ENCODE assay signal across 12 cellular contexts in the genomic region with DNA sequence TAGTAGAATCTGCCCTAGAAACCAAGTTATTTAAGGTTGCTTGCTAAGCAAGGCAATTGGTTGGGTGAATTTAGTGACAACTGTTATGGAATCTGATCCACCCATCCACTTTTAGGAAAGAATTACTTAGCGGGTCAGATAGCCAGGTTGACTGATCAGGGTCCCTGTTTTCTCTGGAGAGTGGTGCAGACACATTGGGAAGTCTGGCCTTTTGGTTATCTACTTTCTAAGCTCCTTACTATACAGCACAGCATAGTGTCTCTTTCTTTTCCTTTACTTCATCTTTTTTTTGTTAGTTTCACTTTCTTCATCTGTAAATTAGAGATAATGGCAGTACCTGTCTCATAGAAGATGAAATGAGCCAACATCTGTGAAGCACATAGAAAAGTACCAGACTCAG. TPM values are rescaled to one million over a fixed set of nuclear protein-coding genes. Genes with fewer than 3 reads are reported as not detected.
DNase-seq lines count a peak whose midpoint lies in the region; ATAC-seq, FAIRE-seq and TF ChIP-seq lines count a peak whose summit lies in the region.
"Had no signal": no experiment of that assay in that cellular context is flagged by ENCODE, and none has a peak within 500 bp of the region (broad histone marks: within the 10 kb centered on the region; RNA-seq: fewer than 3 reads in every experiment).

No MANE protein-coding gene starts in this region.

- intact Hi-C loops in CD4-positive, alpha-beta T cell (cut with DNase I, micrococcal nuclease), result loop anchor here in 1 of 2 experiments (10.0 kb wide), 2 partner anchors 215 to 1665 kb away; partner anchors contain the start of gene AFF1
- intact Hi-C loops in esophagus muscularis mucosa (cut with DNase I), result no loop called here
- intact Hi-C loops in prostate gland (cut with DNase I), result loop anchor here (10.0 kb wide), 1 partner anchor 305 kb away; no protein-coding TSS in a partner anchor

- H3K9me3 Mint-ChIP-seq in CD4-positive, alpha-beta T cell, result no peaks in the 10 kb centered on the region

- no peak overlapping the region for H3K4me3 ChIP-seq in RWPE2 (ENCODE audit: severe bottlenecking)
- peak overlapping the region in 2 of 4 donors; percentile 16 to 24 for H3K4me3 ChIP-seq in esophagus muscularis mucosa
- no peak overlapping the region for H3K4me3 ChIP-seq in prostate gland
- H3K4me3 ChIP-seq in BE2C (ENCODE audit: low read depth, low read length), result no peak overlapping the region

- H3K27ac ChIP-seq in CD4-positive, alpha-beta T cell (ENCODE audit: low read depth, low read length), result no peak overlapping the region
- peak overlapping the region; percentile 100 for H3K27ac ChIP-seq in RWPE2 (ENCODE audit: poor library complexity, severe bottlenecking)
- peak overlapping the region; percentile 58 to 65 (median 62) for H3K27ac ChIP-seq in esophagus muscularis mucosa (replicated peaks in 1 of 4)
- H3K27ac ChIP-seq in prostate gland, result peak overlapping the region; percentile 71 to 80

- peaks cover 64% of the 10 kb centered on the region for H3K36me3 ChIP-seq in RWPE2 (ENCODE audit: low read depth)
- H3K36me3 ChIP-seq in esophagus muscularis mucosa, result peaks cover 0 to 20% (median 14%) of the 10 kb centered on the region in 4 donors
- H3K36me3 ChIP-seq in prostate gland, result no peaks in the 10 kb centered on the region
- H3K36me3 ChIP-seq in BE2C, result no peaks in the 10 kb centered on the region

- CTCF ChIA-PET in CD4-positive, alpha-beta T cell (lab: Charles Lee), result interaction anchor here (1.3 to 1.8 kb wide), 4 partner anchors 8 to 78 kb away, joined by 3 to 7 read pairs (median 4); no protein-coding TSS in a partner anchor

- H3K27me3 Mint-ChIP-seq in CD4-positive, alpha-beta T cell, result no peaks in the 10 kb centered on the region

- H3K4me3 Mint-ChIP-seq in CD4-positive, alpha-beta T cell, result peak overlapping the region; percentile 79

- no peaks in the 10 kb centered on the region for H3K9me3 ChIP-seq in CD4-positive, alpha-beta T cell (ENCODE audit: control insufficient read depth, low read length)
- no peaks in the 10 kb centered on the region for H3K9me3 ChIP-seq in RWPE2 (ENCODE audit: severe bottlenecking)
- H3K9me3 ChIP-seq in esophagus muscularis mucosa, result no peaks in the 10 kb centered on the region
- no peaks in the 10 kb centered on the region for H3K9me3 ChIP-seq in prostate gland
- H3K9me3 ChIP-seq in BE2C, result no peaks in the 10 kb centered on the region

- TF ChIP-seq CTCF in CD4-positive, alpha-beta T cell (IDR thresholded peaks at IDR 0.05), result no peak
- TF ChIP-seq CTCF in RWPE2 (IDR thresholded peaks at IDR 0.05; ENCODE audit: poor library complexity, severe bottlenecking), result no peak
- TF ChIP-seq CTCF in esophagus muscularis mucosa (IDR thresholded peaks at IDR 0.05), result no peak
- no peak for TF ChIP-seq CTCF in prostate gland (IDR thresholded peaks at IDR 0.05)
- no peak for TF ChIP-seq CTCF in BE2C (IDR thresholded peaks at IDR 0.05; ENCODE audit: low read depth, low read length)

- peaks cover 79% of the 10 kb centered on the region for H3K36me3 Mint-ChIP-seq in CD4-positive, alpha-beta T cell (ENCODE audit: low read depth)

- H3K4me1 ChIP-seq in RWPE2 (ENCODE audit: insufficient read depth, poor library complexity, severe bottlenecking), result peaks cover 61% of the 10 kb centered on the region
- H3K4me1 ChIP-seq in esophagus muscularis mucosa, result peaks cover 38 to 67% (median 56%) of the 10 kb centered on the region in 4 donors
- peaks cover 15% of the 10 kb centered on the region for H3K4me1 ChIP-seq in prostate gland (replicated peaks)
- H3K4me1 ChIP-seq in BE2C, result peaks cover 5% of the 10 kb centered on the region

- WGBS in esophagus muscularis mucosa, result 44% methylated on average over 1 of the region's 1 CpG
- WGBS in prostate gland, result 16% methylated on average over 1 of the region's 1 CpG

- H3K27ac Mint-ChIP-seq in CD4-positive, alpha-beta T cell, result peak overlapping the region; percentile 77

- no peak for TF ChIP-seq EP300 in esophagus muscularis mucosa (IDR thresholded peaks at IDR 0.05)

- FAIRE-seq in GM12891 (lab: Jason Lieb, UNC), result no peak

- H3K27me3 ChIP-seq in CD4-positive, alpha-beta T cell (ENCODE audit: control insufficient read depth, insufficient read depth, low read length), result no peaks in the 10 kb centered on the region
- H3K27me3 ChIP-seq in RWPE2 (ENCODE audit: insufficient read depth, poor library complexity, severe bottlenecking), result no peaks in the 10 kb centered on the region
- no peaks in the 10 kb centered on the region for H3K27me3 ChIP-seq in esophagus muscularis mucosa
- H3K27me3 ChIP-seq in prostate gland (replicated peaks; ENCODE audit: insufficient read depth), result no peaks in the 10 kb centered on the region
- no peaks in the 10 kb centered on the region for H3K27me3 ChIP-seq in BE2C

- POLR2A ChIA-PET in CD4-positive, alpha-beta T cell (lab: Charles Lee), result interaction anchor here (5.8 kb wide), 1 partner anchor 12 kb away, joined by 67 read pairs; no protein-coding TSS in a partner anchor

- ATAC-seq in CD4-positive, alpha-beta T cell (ENCODE audit: poor library complexity), result peak; percentile 54
- ATAC-seq in RWPE2 (ENCODE audit: low read depth), result peak; percentile 19

- TF ChIP-seq POLR2A in esophagus muscularis mucosa (IDR thresholded peaks at IDR 0.05; ENCODE audit: low read depth) (no peak), prostate gland (IDR thresholded peaks at IDR 0.05) (no peak), GM12891 (IDR thresholded peaks at IDR 0.05; ENCODE audit: low read depth, low read length) (no peak)

- DNase-seq in CD4-positive, alpha-beta T cell, result no peak
- DNase-seq in RWPE2 (ENCODE audit: low spot score) (no peak), esophagus muscularis mucosa (ENCODE audit: extremely low spot score) (no peak), prostate gland (ENCODE audit: low spot score) (no peak), BE2C (no peak), A172 (ENCODE audit: low spot score) (no peak), GM12891 (ENCODE audit: insufficient read length, low spot score) (no peak), KG1 (lab: John Stamatoyannopoulos, UW) (no peak)
- DNase-seq: DMS79 treated with DMSO at 0.1 percent for 48 hours; NK-92 treated with Interleukin-12 subunit alpha and Interleukin-12 subunit beta, amount 100 ng/mL, for 24 hours; stimulated activated CD4-positive, alpha-beta T cell treated with anti-CD3 and anti-CD28 coated beads, Interleukin-12 subunit alpha, Interleukin-12 subunit beta, amount 100 ng/mL, for 4 hours; substantia nigra had no signal

- H3K4me1 Mint-ChIP-seq in CD4-positive, alpha-beta T cell (ENCODE audit: low read depth), result peaks cover 80% of the 10 kb centered on the region

TF ChIP-seq in GM12891, 5 proteins besides CTCF, POLR2A, EP300 and RAD21:
- TF ChIP-seq POU2F2 (IDR thresholded peaks at IDR 0.05; ENCODE audit: low read depth, low read length) (no peak), SPI1 (IDR thresholded peaks at IDR 0.05; ENCODE audit: low read depth, low read length) (no peak), POLR2AphosphoS5 (IDR thresholded peaks at IDR 0.05; ENCODE audit: low read depth, low read length) (no peak), TAF1 (IDR thresholded peaks at IDR 0.05; ENCODE audit: low read depth, low read length) (no peak), PAX5 (IDR thresholded peaks at IDR 0.05; ENCODE audit: insufficient read depth, low read length, severe bottlenecking) (no peak)

RNA-seq across cellular contexts. Expression of gene HERC3, which starts 7.4 kb away (rescaled TPM):
- 10 to 100 TPM; 63.1 to 66.4 TPM for total RNA-seq in CD4-positive, alpha-beta T cell
- total RNA-seq in esophagus muscularis mucosa, result 10 to 100 TPM; 39.8 to 58.2 (median 51.2) TPM
- 10 to 100 TPM; 36.5 to 42.2 TPM for total RNA-seq in prostate gland
- polyA plus RNA-seq in BE2C (2012; ENCODE audit: insufficient read depth, insufficient read length, low read depth), result 4.8 TPM
- total RNA-seq in A172 (2014; rRNA removed; shearing (Covaris generic)), result 2.8 and 3.7 TPM in 2 replicates
- 2.1 TPM for polyA plus RNA-seq in GM12891 (2012; ENCODE audit: low read depth, missing spikeins)
